ENCODE assay signal across 2 cellular contexts in the genomic region with DNA sequence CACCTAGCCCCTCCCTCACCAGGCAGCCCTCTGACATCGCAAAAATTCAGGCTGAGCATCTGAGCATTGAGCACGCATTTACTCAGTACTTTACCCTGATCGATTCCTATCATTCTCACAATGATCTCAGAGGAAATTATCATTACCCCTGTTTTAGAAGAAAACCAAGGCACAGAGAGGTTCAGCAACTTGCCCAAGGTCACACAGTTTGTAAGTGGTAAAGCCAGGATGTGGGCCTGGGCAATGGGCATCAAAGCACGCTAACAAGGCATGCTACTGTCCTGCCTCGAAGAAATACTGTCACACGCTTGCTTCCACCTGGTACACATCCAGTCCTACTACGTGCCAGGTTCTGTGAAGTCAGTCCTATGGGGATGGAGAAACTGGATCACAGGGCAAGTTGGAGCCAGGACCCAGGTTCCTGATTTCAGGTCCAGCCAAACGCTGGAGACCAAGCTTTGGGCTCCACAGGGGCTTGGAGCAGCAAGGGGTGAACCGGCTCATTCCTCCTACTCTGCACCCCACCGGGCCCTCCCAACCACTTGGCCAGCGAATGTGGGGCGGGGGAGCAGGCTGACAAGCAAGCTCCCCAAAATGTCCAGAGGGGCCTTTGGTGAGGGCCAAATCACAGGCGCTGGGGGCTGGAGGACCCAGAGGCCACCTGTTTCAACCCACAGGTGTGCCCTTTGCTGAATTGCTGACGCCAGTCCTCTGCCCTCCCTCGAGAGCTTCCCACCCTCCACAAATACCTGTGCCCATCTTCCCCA.
TF ChIP-seq lines count a peak whose summit lies in the region.

No MANE protein-coding gene starts in this region.

TF ChIP-seq in HEK293, 187 proteins besides CTCF, POLR2A, EP300 and RAD21:
- TF ChIP-seq IKZF3 (tag by site-specific recombination; IDR thresholded peaks at IDR 0.05), result no peak
- TF ChIP-seq, protein P1, sequence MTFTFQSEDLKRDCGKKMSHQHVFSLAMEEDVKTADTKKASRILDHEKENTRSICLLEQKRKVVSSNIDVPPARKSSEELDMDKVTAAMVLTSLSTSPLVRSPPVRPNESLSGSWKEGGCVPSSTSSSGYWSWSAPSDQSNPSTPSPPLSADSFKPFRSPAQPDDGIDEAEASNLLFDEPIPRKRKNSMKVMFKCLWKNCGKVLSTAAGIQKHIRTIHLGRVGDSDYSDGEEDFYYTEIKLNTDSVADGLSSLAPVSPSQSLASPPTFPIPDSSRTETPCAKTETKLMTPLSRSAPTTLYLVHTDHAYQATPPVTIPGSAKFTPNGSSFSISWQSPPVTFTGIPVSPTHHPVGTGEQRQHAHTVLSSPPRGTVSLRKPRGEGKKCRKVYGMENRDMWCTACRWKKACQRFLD (tag by site-specific recombination; IDR thresholded peaks at IDR 0.05), result no peak
- TF ChIP-seq ZNF768 (tag by site-specific recombination; IDR thresholded peaks at IDR 0.05), result peak; percentile 77; the same call in 1 of the 2 replicates
- 0 out of 2 replicates have a peak, but pooled peaks have one; percentile 23 for TF ChIP-seq SCRT1 (tag by site-specific recombination; IDR thresholded peaks at IDR 0.05; ENCODE audit: borderline replicate concordance)
- no peak for TF ChIP-seq ZNF501 (tag by site-specific recombination; IDR thresholded peaks at IDR 0.05)
- no peak for TF ChIP-seq ZNF10 (tag by site-specific recombination; IDR thresholded peaks at IDR 0.05)

TF ChIP-seq in H1, 55 proteins besides CTCF, POLR2A, EP300 and RAD21:
- 0 out of 2 replicates have a peak, but pooled peaks have one; percentile 14 for TF ChIP-seq KDM1A (IDR thresholded peaks at IDR 0.05; ENCODE audit: borderline replicate concordance, low read length)
- no peak for TF ChIP-seq RBBP5 (IDR thresholded peaks at IDR 0.05; ENCODE audit: borderline replicate concordance, low read depth, low read length)
